Comparison of ENCODE assay signal across 8 cellular contexts in the genomic region with DNA sequence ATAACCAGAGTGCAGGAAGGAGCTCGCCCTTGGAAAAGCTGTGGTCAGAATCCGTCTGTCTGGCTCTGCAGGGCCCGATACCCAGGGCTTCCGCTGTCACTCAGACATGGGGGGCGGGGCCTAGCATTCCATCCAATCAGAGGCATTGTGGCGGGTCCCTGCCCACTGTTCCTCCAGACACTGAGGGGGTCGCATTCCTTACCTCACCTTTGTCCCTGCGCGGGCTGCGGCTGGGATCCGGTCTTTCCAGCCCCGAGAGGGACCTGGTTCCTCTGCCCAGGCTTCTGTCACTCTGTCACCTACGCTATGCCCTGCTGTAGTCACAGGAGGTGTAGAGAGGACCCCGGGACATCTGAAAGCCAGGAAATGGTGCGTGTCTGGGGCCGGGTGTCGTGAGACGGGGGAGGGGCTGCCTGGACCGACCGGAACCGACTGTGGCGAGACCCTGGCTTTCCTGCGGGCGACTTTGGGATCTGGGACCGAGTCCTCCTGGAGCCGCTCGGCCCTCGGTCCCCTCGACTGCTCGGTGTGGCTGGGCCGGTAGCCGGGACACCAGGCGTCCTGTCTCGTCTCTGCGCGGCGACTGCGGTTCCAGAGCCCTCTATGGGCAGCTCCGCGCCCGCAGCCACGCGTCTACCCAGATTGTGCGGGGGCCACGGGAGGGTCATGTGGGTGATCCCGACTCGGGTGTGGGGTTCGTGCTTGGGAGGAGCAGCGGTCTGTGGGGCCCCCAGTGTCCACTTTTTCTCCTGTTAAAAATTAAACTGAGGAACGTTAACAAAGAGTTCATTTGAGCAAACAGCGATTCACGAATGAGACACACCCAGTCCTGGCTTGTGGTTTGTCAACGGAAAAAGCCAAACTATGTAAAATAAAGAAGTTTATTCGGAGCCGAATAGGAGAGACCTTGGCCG. TPM values are rescaled to one million over a fixed set of nuclear protein-coding genes. Genes with fewer than 3 reads are reported as not detected.
A peak's percentile ranks its signal among the peaks of the same experiment; 100 is the strongest.
DNase-seq lines count a peak whose midpoint lies in the region; ATAC-seq lines count a peak whose summit lies in the region.

Gene ZNF69, plus strand, starts transcription at position 165 of the 914 bp plus-strand sequence. Its CDS starts 142 bp downstream, at position 307.

- peak within 1 kb of the TSS; percentile 78 for H3K4me3 Mint-ChIP-seq in activated naive CD4-positive, alpha-beta T cell treated with anti-CD3 and anti-CD28 coated beads for 36 hours
- H3K4me3 Mint-ChIP-seq in stimulated activated naive CD8-positive, alpha-beta T cell treated with anti-CD3 and anti-CD28 coated beads, Interleukin-15, amount 100 ng/mL, for 72 hours = peak within 1 kb of the TSS; percentile 94

- intact Hi-C loops in activated naive CD4-positive, alpha-beta T cell treated with anti-CD3 and anti-CD28 coated beads for 36 hours (cut with micrococcal nuclease) = loop anchor here (2.0 kb wide), 1 partner anchor 37 kb away; the partner anchor contains the start of gene ZNF700

- no peaks in the 10 kb centered on the region for H3K27me3 Mint-ChIP-seq in activated naive CD4-positive, alpha-beta T cell treated with anti-CD3 and anti-CD28 coated beads for 36 hours (ENCODE audit: low read depth)
- no peaks in the 10 kb centered on the region for H3K27me3 Mint-ChIP-seq in stimulated activated naive CD8-positive, alpha-beta T cell treated with anti-CD3 and anti-CD28 coated beads, Interleukin-15, amount 100 ng/mL, for 72 hours

- DNase-seq in DMS53 (lab: John Stamatoyannopoulos, UW) (peak; percentile 80), SHP77 treated with DMSO at 0.1 percent for 48 hours (lab: John Stamatoyannopoulos, UW) (peak; percentile 67), globus pallidus (ENCODE audit: low spot score) (peak; percentile 80)
- peak; percentile 69 for DNase-seq in activated naive CD4-positive, alpha-beta T cell treated with anti-CD3 and anti-CD28 coated beads for 36 hours
- peak; percentile 61 to 64 for DNase-seq in stimulated activated naive CD8-positive, alpha-beta T cell treated with anti-CD3 and anti-CD28 coated beads, Interleukin-15, amount 100 ng/mL, for 72 hours

- no peaks in the 10 kb centered on the region for H3K27me3 ChIP-seq in neuron (ENCODE audit: insufficient read depth, low read length)

- H2AFZ ChIP-seq in neuron (ENCODE audit: low read depth, low read length) = peak within 1 kb of the TSS; percentile 44

- no peaks in the 10 kb centered on the region for H3K36me3 Mint-ChIP-seq in activated naive CD4-positive, alpha-beta T cell treated with anti-CD3 and anti-CD28 coated beads for 36 hours (ENCODE audit: low read depth)

- H3K9me3 ChIP-seq in neuron (ENCODE audit: low read length) = peaks cover 16% of the 10 kb centered on the region

- H3K4me3 ChIP-seq in neuron (ENCODE audit: low read length) = peak within 1 kb of the TSS; percentile 86

- peaks cover 5% of the 10 kb centered on the region for H3K9me3 Mint-ChIP-seq in activated naive CD4-positive, alpha-beta T cell treated with anti-CD3 and anti-CD28 coated beads for 36 hours
- H3K9me3 Mint-ChIP-seq in stimulated activated naive CD8-positive, alpha-beta T cell treated with anti-CD3 and anti-CD28 coated beads, Interleukin-15, amount 100 ng/mL, for 72 hours = peaks cover 0 to 7% of the 10 kb centered on the region in 2 donors

- peaks cover 12% of the 10 kb centered on the region for H3K36me3 ChIP-seq in neuron (ENCODE audit: insufficient read depth, low read length)

- peaks cover 16% of the 10 kb centered on the region for H3K4me1 Mint-ChIP-seq in activated naive CD4-positive, alpha-beta T cell treated with anti-CD3 and anti-CD28 coated beads for 36 hours (ENCODE audit: low read depth)
- H3K4me1 Mint-ChIP-seq in stimulated activated naive CD8-positive, alpha-beta T cell treated with anti-CD3 and anti-CD28 coated beads, Interleukin-15, amount 100 ng/mL, for 72 hours = peaks cover 27% of the 10 kb centered on the region

- CTCF ChIA-PET in activated naive CD4-positive, alpha-beta T cell treated with anti-CD3 and anti-CD28 coated beads for 36 hours (lab: Charles Lee) = interaction anchor here (0.6 to 1.9 kb wide), 4 partner anchors 36 to 448 kb away, joined by 3 to 5 read pairs (median 4); no protein-coding TSS in a partner anchor

- H3K27ac Mint-ChIP-seq in activated naive CD4-positive, alpha-beta T cell treated with anti-CD3 and anti-CD28 coated beads for 36 hours = peak within 1 kb of the TSS; percentile 10
- peak within 1 kb of the TSS; percentile 46 to 91 for H3K27ac Mint-ChIP-seq in stimulated activated naive CD8-positive, alpha-beta T cell treated with anti-CD3 and anti-CD28 coated beads, Interleukin-15, amount 100 ng/mL, for 72 hours

- peaks cover 21% of the 10 kb centered on the region for H3K4me1 ChIP-seq in neuron (ENCODE audit: insufficient read depth, low read length)

- ATAC-seq in HG03432 (IDR thresholded peaks at IDR 0.05; ENCODE audit: unreplicated experiment) (peak; percentile 47), GM19328 (IDR thresholded peaks at IDR 0.05; ENCODE audit: unreplicated experiment) (no peak)
- ATAC-seq in stimulated activated naive CD8-positive, alpha-beta T cell treated with anti-CD3 and anti-CD28 coated beads, Interleukin-15, amount 100 ng/mL, for 72 hours = peak; percentile 96

RNA-seq across cellular contexts. Expression of gene ZNF69, which starts in this region (rescaled TPM):
- total RNA-seq in activated naive CD4-positive, alpha-beta T cell treated with anti-CD3 and anti-CD28 coated beads for 36 hours = under 1 TPM; 0.79 to 0.95 TPM

Comparison
In these comparisons a context has a peak if more than half of its experiments do, and no peak if none do; other contexts are left out.
1. Peak in DNase-seq in activated naive CD4-positive, alpha-beta T cell treated with anti-CD3 and anti-CD28 coated beads for 36 hours; RNA of the gene not detected or under 1 TPM.